ENCODE assay signal across 10 cellular contexts in the genomic region with DNA sequence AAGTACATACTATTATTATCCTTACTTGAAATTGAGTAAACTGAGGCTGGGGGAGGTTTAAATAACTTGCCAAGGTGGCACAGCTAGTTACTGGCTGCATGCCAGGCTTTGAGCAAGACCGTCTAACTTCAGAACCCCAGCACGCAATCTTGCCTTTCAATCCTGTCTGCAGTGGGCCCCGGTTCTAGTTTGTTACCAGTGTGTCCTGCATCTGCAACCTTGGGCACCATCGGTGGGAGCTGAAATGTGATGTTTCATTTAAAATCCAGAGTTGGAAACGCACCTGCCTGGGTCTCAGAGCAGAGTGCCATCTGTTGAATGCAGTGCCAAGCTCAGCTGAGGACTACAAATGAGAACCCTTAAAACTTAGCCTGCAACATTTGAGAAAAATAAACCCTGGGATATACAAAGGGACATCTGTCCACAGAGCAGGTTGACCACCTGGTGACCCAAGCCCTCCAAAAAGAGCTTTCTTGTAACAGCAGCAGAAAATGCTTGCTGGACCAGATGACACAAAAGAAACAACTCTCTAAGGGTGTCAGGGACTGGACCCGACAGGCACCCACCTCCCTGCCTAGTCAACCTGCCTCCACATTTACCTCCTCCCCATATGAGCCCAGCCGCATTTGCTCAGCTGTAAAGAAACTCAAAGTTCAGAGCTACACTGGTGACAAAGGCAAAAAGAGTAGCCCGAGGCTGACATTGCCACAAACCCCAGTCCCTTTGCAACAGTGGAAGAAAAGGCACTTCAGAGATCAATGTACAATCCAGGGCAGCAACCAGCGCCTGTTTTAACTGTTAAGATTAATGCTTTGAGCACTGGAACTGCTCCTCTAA. TPM values are rescaled to one million over a fixed set of nuclear protein-coding genes. Genes with fewer than 3 reads are reported as not detected.
DNase-seq lines count a peak whose midpoint lies in the region; ATAC-seq and TF ChIP-seq lines count a peak whose summit lies in the region.
"Had no signal": no experiment of that assay in that cellular context is flagged by ENCODE, and none has a peak within 500 bp of the region (broad histone marks: within the 10 kb centered on the region; RNA-seq: fewer than 3 reads in every experiment).

No MANE protein-coding gene starts in this region.

- peak overlapping the region; percentile 73 for H3K4me3 ChIP-seq in lower lobe of right lung

- TF ChIP-seq CTCF in lower lobe of right lung (IDR thresholded peaks at IDR 0.05), result no peak

- peaks cover 71% of the 10 kb centered on the region for H3K4me1 ChIP-seq in lower lobe of right lung

- H3K27ac Mint-ChIP-seq in T-helper 2 cell treated with Interferon-gamma antibody and Interleukin-4, amounts not matched to agents 5 μg/mL and 100 μg/mL, for 36 hours, result no peak overlapping the region
- no peak overlapping the region for H3K27ac Mint-ChIP-seq in activated naive CD8-positive, alpha-beta T cell treated with anti-CD3 and anti-CD28 coated beads, Interleukin-2, amount 50 U/mL, for 24 hours

- no peaks in the 10 kb centered on the region for H3K9me3 Mint-ChIP-seq in T-helper 2 cell treated with Interferon-gamma antibody and Interleukin-4, amounts not matched to agents 5 μg/mL and 100 μg/mL, for 36 hours
- H3K9me3 Mint-ChIP-seq in activated naive CD8-positive, alpha-beta T cell treated with anti-CD3 and anti-CD28 coated beads, Interleukin-2, amount 50 U/mL, for 24 hours, result no peaks in the 10 kb centered on the region

- H3K9me3 ChIP-seq in lower lobe of right lung, result no peaks in the 10 kb centered on the region
- H3K9me3 ChIP-seq: ascending aorta had no signal

- peaks cover 10% of the 10 kb centered on the region for H3K4me1 Mint-ChIP-seq in T-helper 2 cell treated with Interferon-gamma antibody and Interleukin-4, amounts not matched to agents 5 μg/mL and 100 μg/mL, for 36 hours (ENCODE audit: low read depth)
- peaks cover 8% of the 10 kb centered on the region for H3K4me1 Mint-ChIP-seq in activated naive CD8-positive, alpha-beta T cell treated with anti-CD3 and anti-CD28 coated beads, Interleukin-2, amount 50 U/mL, for 24 hours

- DNase-seq in T-helper 2 cell treated with Interferon-gamma antibody and Interleukin-4, amounts not matched to agents 5 μg/mL and 100 μg/mL, for 36 hours (ENCODE audit: low spot score), result no peak
- DNase-seq in T-helper 2 cell (no peak), lower lobe of right lung (no peak), substantia nigra (lab: John Stamatoyannopoulos, UW) (peak in 2 of 49 donors; percentile 35 to 85), GM03348 (ENCODE audit: low spot score) (no peak), SHP77 (lab: John Stamatoyannopoulos, UW) (no peak)
- no peak for DNase-seq in activated naive CD8-positive, alpha-beta T cell treated with anti-CD3 and anti-CD28 coated beads, Interleukin-2, amount 50 U/mL, for 24 hours
- DNase-seq in stimulated activated CD4-positive, alpha-beta T cell treated with anti-CD3 and anti-CD28 coated beads, Interleukin-1b, Interleukin-23, amount 100 ng/mL, for 48 hours, result no peak
- DNase-seq: NCI-H2227 treated with DMSO at 0.1 percent for 48 hours had no signal

- no peaks in the 10 kb centered on the region for H3K36me3 Mint-ChIP-seq in T-helper 2 cell treated with Interferon-gamma antibody and Interleukin-4, amounts not matched to agents 5 μg/mL and 100 μg/mL, for 36 hours (ENCODE audit: low read depth)
- H3K36me3 Mint-ChIP-seq in activated naive CD8-positive, alpha-beta T cell treated with anti-CD3 and anti-CD28 coated beads, Interleukin-2, amount 50 U/mL, for 24 hours (ENCODE audit: low read depth), result no peaks in the 10 kb centered on the region

- ATAC-seq in activated naive CD8-positive, alpha-beta T cell treated with anti-CD3 and anti-CD28 coated beads, Interleukin-2, amount 50 U/mL, for 24 hours, result no peak
- ATAC-seq in lower lobe of right lung, result no peak

- H3K36me3 ChIP-seq in lower lobe of right lung, result no peaks in the 10 kb centered on the region
- H3K36me3 ChIP-seq: ascending aorta had no signal

- H3K27me3 ChIP-seq in lower lobe of right lung (ENCODE audit: low read depth), result no peaks in the 10 kb centered on the region
- H3K27me3 ChIP-seq: ascending aorta had no signal

- intact Hi-C loops in lower lobe of right lung (cut with DNase I), result no loop called here

- H3K27me3 Mint-ChIP-seq in T-helper 2 cell treated with Interferon-gamma antibody and Interleukin-4, amounts not matched to agents 5 μg/mL and 100 μg/mL, for 36 hours (ENCODE audit: low read depth), result peaks cover 75% of the 10 kb centered on the region
- peaks cover 39% of the 10 kb centered on the region for H3K27me3 Mint-ChIP-seq in activated naive CD8-positive, alpha-beta T cell treated with anti-CD3 and anti-CD28 coated beads, Interleukin-2, amount 50 U/mL, for 24 hours

- H3K27ac ChIP-seq in lower lobe of right lung (no peak overlapping the region), substantia nigra (ENCODE audit: low read depth, low read length, poor library complexity, severe bottlenecking) (peak overlapping the region; percentile 18)

- peak overlapping the region; percentile 83 for H3K4me3 Mint-ChIP-seq in T-helper 2 cell treated with Interferon-gamma antibody and Interleukin-4, amounts not matched to agents 5 μg/mL and 100 μg/mL, for 36 hours
- H3K4me3 Mint-ChIP-seq in activated naive CD8-positive, alpha-beta T cell treated with anti-CD3 and anti-CD28 coated beads, Interleukin-2, amount 50 U/mL, for 24 hours, result peak overlapping the region; percentile 70

RNA-seq across cellular contexts. Expression of gene SH3PXD2A, which starts 1.7 kb away (rescaled TPM):
- total RNA-seq in lower lobe of right lung, result 34.8 TPM
